ENCODE assay signal across 23 cellular contexts in the genomic region with DNA sequence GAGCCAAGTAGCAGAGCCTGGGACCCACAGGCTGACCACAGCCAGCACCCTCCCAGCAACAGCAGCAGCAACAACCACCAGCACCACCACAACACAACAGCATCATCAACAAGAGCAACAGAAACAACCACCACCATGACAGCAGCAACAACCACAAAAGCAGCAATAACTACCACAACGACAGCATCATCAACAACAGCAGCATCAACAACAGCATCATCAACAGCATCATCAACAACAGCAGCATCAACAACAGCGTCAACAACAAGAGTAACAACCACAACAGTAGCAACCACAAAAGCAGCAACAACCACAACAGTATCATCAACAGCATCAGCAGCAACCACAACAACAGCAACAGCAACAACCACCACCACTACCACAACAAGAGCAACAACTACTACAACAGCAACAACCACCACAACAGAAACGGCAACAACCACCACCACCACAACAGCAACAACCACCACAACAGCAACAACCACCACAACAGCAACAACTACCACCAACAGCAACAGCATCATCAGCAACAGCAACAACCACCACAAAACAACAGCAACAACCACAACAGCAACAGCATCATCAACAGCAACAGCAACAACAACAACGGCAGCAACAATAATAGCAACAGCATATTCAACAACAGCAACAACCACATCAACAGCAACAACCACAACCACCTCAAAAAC. TPM values are rescaled to one million over a fixed set of nuclear protein-coding genes. Genes with fewer than 3 reads are reported as not detected.
DNase-seq lines count a peak whose midpoint lies in the region; ATAC-seq, FAIRE-seq and TF ChIP-seq lines count a peak whose summit lies in the region.
"Had no signal": no experiment of that assay in that cellular context is flagged by ENCODE, and none has a peak within 500 bp of the region (broad histone marks: within the 10 kb centered on the region; RNA-seq: fewer than 3 reads in every experiment).

No MANE protein-coding gene starts in this region.

- H3K4me3 ChIP-seq in bronchial epithelial cell (ENCODE audit: low read depth, low read length) (no peak overlapping the region), neural progenitor cell (no peak overlapping the region), WERI-Rb-1 (ENCODE audit: low read depth, low read length) (no peak overlapping the region)
- H3K4me3 ChIP-seq: A549 had no signal

- peak overlapping the region; percentile 9 for H3K27ac Mint-ChIP-seq in neural progenitor cell
- H3K27ac Mint-ChIP-seq: CD4-positive, alpha-beta T cell; HFFc6 had no signal

- H3K36me3 ChIP-seq in bronchial epithelial cell (ENCODE audit: control insufficient read depth, insufficient read depth, low read length) (no peaks in the 10 kb centered on the region), neural progenitor cell (no peaks in the 10 kb centered on the region), WERI-Rb-1 (no peaks in the 10 kb centered on the region)

- no peaks in the 10 kb centered on the region for H3K9me3 ChIP-seq in neural progenitor cell (ENCODE audit: low read depth)
- H3K9me3 ChIP-seq in WERI-Rb-1 (ENCODE audit: severe bottlenecking): no peaks in the 10 kb centered on the region
- H3K9me3 ChIP-seq: A549 had no signal

- H3K4me1 Mint-ChIP-seq in neural progenitor cell: peaks cover 13% of the 10 kb centered on the region

- H3K27ac ChIP-seq in neural progenitor cell (no peak overlapping the region), WERI-Rb-1 (no peak overlapping the region)
- H3K27ac ChIP-seq: A549, RWPE1 had no signal

- H4K20me1 ChIP-seq in neural progenitor cell (ENCODE audit: low read depth): no peaks in the 10 kb centered on the region

- H2AFZ ChIP-seq in neural progenitor cell (replicated peaks): no peak overlapping the region

- peaks cover 5% of the 10 kb centered on the region for H3K27me3 Mint-ChIP-seq in neural progenitor cell (ENCODE audit: insufficient read depth, low read depth)

- TF ChIP-seq CTCF in bronchial epithelial cell (IDR thresholded peaks at IDR 0.05; ENCODE audit: insufficient read depth, low read length, severe bottlenecking): no peak
- TF ChIP-seq CTCF in neural progenitor cell (IDR thresholded peaks at IDR 0.05): no peak
- no peak for TF ChIP-seq CTCF in WERI-Rb-1 (IDR thresholded peaks at IDR 0.05; ENCODE audit: low read depth, low read length)

- ATAC-seq in GM19467 (IDR thresholded peaks at IDR 0.05; ENCODE audit: unreplicated experiment): no peak
- ATAC-seq: SK-N-SH treated with all-trans-retinoic acid at 6 μM for 48 hours had no signal

- H3K4me1 ChIP-seq in neural progenitor cell: peaks cover 21% of the 10 kb centered on the region
- H3K4me1 ChIP-seq: Caco-2 had no signal

- H3K27me3 ChIP-seq in bronchial epithelial cell (ENCODE audit: control insufficient read depth, insufficient read depth, low read length) (no peaks in the 10 kb centered on the region), neural progenitor cell (no peaks in the 10 kb centered on the region), WERI-Rb-1 (ENCODE audit: insufficient read depth, low read depth, severe bottlenecking) (peaks cover 28% of the 10 kb centered on the region)

- H3K36me3 Mint-ChIP-seq in neural progenitor cell: no peaks in the 10 kb centered on the region

- H3K4me3 Mint-ChIP-seq in neural progenitor cell: peak overlapping the region; percentile 6
- H3K4me3 Mint-ChIP-seq: CD4-positive, alpha-beta T cell; HFFc6 had no signal

- FAIRE-seq in HTR-8/SVneo (lab: Jason Lieb, UNC) (peak; percentile 98), bronchial epithelial cell (lab: Jason Lieb, UNC) (peak; percentile 43)
- FAIRE-seq: A549, GM12892, GM18507 had no signal

- H3K9ac ChIP-seq in neural progenitor cell: no peak overlapping the region

- peaks cover 23% of the 10 kb centered on the region for H3F3A ChIP-seq in neural progenitor cell (ENCODE audit: low read depth)

- no peak overlapping the region for H3K4me2 ChIP-seq in neural progenitor cell
- H3K4me2 ChIP-seq: A549 had no signal

- no peaks in the 10 kb centered on the region for H3K79me2 ChIP-seq in neural progenitor cell (ENCODE audit: low read depth)

- H3K9me3 Mint-ChIP-seq in neural progenitor cell: peaks cover 2% of the 10 kb centered on the region
- H3K9me3 Mint-ChIP-seq: CD4-positive, alpha-beta T cell; HFFc6 had no signal

- DNase-seq in ELF-1 (ENCODE audit: low read depth, low spot score): peak; percentile 0
- no peak for DNase-seq in HTR-8/SVneo (ENCODE audit: insufficient read length, low spot score)
- no peak for DNase-seq in bronchial epithelial cell (ENCODE audit: low read depth)
- DNase-seq in neural progenitor cell (ENCODE audit: low spot score): no peak
- no peak for DNase-seq in effector CD8-positive, alpha-beta T cell (lab: John Stamatoyannopoulos, UW)
- no peak for DNase-seq in WERI-Rb-1
- DNase-seq in NCI-H2227 (lab: John Stamatoyannopoulos, UW; ENCODE audit: unreplicated experiment): no peak
- DNase-seq: GOT3, HFFc6, NCI-H1105, NCI-H2081, NCI-H774, SIG-M5 had no signal

RNA-seq across cellular contexts. Expression of a gene that starts 22.1 kb away (rescaled TPM):
- total RNA-seq in bronchial epithelial cell (not detected in 2 replicates), neural progenitor cell (ENCODE audit: low replicate concordance) (not detected in 2 replicates)
- total RNA-seq: Caco-2; CD4-positive, alpha-beta T cell; HFFc6; NCI-H460; PC-3 had no signal
